8 cellular contexts compared by ENCODE assay signal in the genomic region with DNA sequence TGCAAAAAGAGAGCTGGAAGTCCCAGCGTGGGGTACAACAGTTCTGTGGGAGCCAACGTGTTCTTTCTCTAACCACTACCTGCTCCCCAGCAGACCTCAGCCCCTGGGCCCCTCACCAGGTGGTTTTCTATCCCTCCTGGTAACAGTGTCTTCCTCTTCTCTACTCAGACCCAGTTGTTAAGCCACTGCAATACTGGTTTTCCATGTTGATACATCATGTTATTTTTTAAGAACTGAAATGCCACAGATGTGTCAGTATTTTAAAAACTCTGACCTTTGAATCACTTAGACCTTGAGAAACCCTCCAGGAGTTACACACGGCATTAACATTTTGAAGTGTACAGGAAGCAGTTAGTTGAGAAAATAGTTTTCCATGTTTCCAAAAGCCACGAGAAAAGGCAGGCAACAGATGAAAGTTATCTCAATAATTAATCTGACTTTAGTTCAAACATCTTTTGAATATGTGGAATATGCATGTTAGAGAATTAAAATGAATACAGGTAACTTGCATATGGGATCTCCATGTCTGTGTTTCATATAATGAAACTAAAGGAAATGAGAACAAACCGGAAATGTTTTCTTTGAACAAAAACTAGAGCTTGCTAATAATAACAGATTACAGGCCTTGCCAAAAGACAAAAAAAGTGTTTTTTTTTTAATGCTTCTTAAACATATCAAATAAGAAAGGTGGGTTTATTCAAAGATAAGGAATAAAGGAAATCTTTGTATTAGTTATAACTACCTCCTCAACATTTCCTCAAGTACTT.
A peak's percentile ranks its signal among the peaks of the same experiment; 100 is the strongest.
DNase-seq lines count a peak whose midpoint lies in the region; ATAC-seq and TF ChIP-seq lines count a peak whose summit lies in the region.

No MANE protein-coding gene starts in this region.

- H3K4me1 Mint-ChIP-seq in memory B cell, result peaks cover 10% of the 10 kb centered on the region

- no peaks in the 10 kb centered on the region for H4K20me1 ChIP-seq in mammary epithelial cell (ENCODE audit: insufficient read depth, low read length)

- intact Hi-C loops in mammary epithelial cell (cut with micrococcal nuclease), result no loop called here

- no peaks in the 10 kb centered on the region for H3K36me3 ChIP-seq in mammary epithelial cell (ENCODE audit: insufficient read depth, low read length)

- no peaks in the 10 kb centered on the region for H3K9me3 ChIP-seq in mammary epithelial cell (replicated peaks; ENCODE audit: insufficient read depth, low read length)

- peaks cover 35% of the 10 kb centered on the region for H3K36me3 Mint-ChIP-seq in memory B cell

- in situ Hi-C loops in ACHN (cut with HindIII; ENCODE audit: low pct_ligation_motif_present, low pct_unique_long_range_greater_than_20kb, low sequenced_read_pairs) (no loop called here), mammary epithelial cell (cut with MboI; ENCODE audit: low sequenced_read_pairs in 2 of 2) (no loop called here)

- DNase-seq in memory B cell (ENCODE audit: low spot score in 2 of 2), result no peak
- DNase-seq in NCI-H2227 (lab: John Stamatoyannopoulos, UW; ENCODE audit: unreplicated experiment), result no peak
- no peak for DNase-seq in ACHN
- no peak for DNase-seq in NCI-H128 (lab: John Stamatoyannopoulos, UW; ENCODE audit: unreplicated experiment)
- DNase-seq in mammary epithelial cell, result no peak

- no peak overlapping the region for H3K4me2 ChIP-seq in mammary epithelial cell (ENCODE audit: insufficient read depth, low read depth, low read length)

- H3K4me3 ChIP-seq in mammary epithelial cell (replicated peaks in 1 of 3; ENCODE audit: insufficient read depth in 1 of 3, low read depth in 2 of 3, low read length in 3 of 3), result no peak overlapping the region

- H3K27ac Mint-ChIP-seq in memory B cell, result peak overlapping the region; percentile 63

- H2AFZ ChIP-seq in mammary epithelial cell (ENCODE audit: low read depth, low read length), result no peak overlapping the region

- no peaks in the 10 kb centered on the region for H3K27me3 ChIP-seq in mammary epithelial cell (ENCODE audit: insufficient read depth, low read length)

- no peak overlapping the region for H3K4me3 Mint-ChIP-seq in memory B cell

- TF ChIP-seq CTCF in mammary epithelial cell (conservative IDR thresholded peaks at IDR 0.05 in 1 of 2, IDR thresholded peaks at IDR 0.05 in 1 of 2; ENCODE audit: extremely low read depth in 1 of 2, insufficient read depth in 1 of 2, low read depth in 1 of 2, low read length in 2 of 2), result no peak

- dilution Hi-C loops in mammary epithelial cell (cut with HindIII; ENCODE audit: low sequenced_read_pairs), result no loop called here

- peaks cover 1% of the 10 kb centered on the region for H3K9me3 Mint-ChIP-seq in memory B cell

- no peaks in the 10 kb centered on the region for H3K79me2 ChIP-seq in mammary epithelial cell (ENCODE audit: insufficient read depth, low read length)

- no TSS peak for BruUV-seq in mammary epithelial cell (replicated peaks; lab: Mats Ljungman, UMichigan)

- no peaks in the 10 kb centered on the region for H3K4me1 ChIP-seq in mammary epithelial cell (ENCODE audit: insufficient read depth, low read length)

- CTCF ChIA-PET in mammary epithelial cell (lab: Charles Lee; ENCODE audit: low non-redundant PET), result no interaction called here

- 76% methylated on average over 5 of the region's 5 CpGs for WGBS in mammary epithelial cell (ENCODE audit: low coverage, missing lambda C conversion rate)

- ATAC-seq in GM18517 (IDR thresholded peaks at IDR 0.05; ENCODE audit: unreplicated experiment) (peak; percentile 34), GM21576 (IDR thresholded peaks at IDR 0.05; ENCODE audit: unreplicated experiment) (peak; percentile 49), HG03565 (IDR thresholded peaks at IDR 0.05; ENCODE audit: unreplicated experiment) (peak; percentile 57), memory B cell (ENCODE audit: low read depth) (no peak)

- no peak overlapping the region for H3K27ac ChIP-seq in mammary epithelial cell (ENCODE audit: insufficient read depth, low read depth, low read length)

- no peak overlapping the region for H3K9ac ChIP-seq in mammary epithelial cell (ENCODE audit: insufficient read depth, low read length)

- H3K27me3 Mint-ChIP-seq in memory B cell, result no peaks in the 10 kb centered on the region
